Comparison of ENCODE assay signal across 8 cellular contexts in the genomic region with DNA sequence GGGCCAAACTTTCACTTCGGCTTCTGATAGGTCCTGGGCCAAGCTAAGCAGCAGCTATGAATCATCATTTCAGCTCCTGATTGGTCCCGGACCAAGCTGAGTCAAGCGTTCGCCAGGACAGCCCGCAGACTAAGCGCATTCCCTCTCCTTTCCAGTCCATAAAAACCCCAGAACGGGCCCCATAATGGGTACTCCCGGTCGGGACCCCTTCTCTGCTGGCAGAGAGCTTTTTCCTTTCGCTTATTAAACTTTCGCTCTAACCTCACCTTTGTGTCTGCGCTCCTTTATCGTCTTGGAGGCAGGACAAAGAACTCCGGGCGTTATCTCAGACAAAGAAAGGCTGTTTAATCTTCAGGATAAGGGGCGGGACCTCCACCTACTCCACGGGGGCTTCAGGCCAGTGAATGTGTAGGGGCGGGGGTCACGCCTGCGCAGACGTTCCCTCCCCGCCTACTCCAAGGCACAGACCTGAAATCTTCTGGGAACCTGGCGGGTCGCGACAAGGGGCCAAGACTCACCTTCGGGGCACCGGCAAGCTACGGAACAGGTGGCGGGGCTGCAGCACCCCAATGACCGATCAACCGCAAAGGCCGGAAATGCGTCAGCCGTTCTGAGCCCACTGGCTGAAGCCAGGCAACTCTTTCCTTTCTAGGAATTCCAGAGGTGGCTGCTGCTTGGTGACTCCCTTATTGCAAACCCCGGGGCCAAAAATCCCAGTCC. TPM values are rescaled to one million over a fixed set of nuclear protein-coding genes. Genes with fewer than 3 reads are reported as not detected.
DNase-seq lines count a peak whose midpoint lies in the region; ATAC-seq and TF ChIP-seq lines count a peak whose summit lies in the region.

A gene (minus strand): TSS at position 585 of the 720 bp plus-strand sequence. CDS start 6,465 bp downstream, outside the sequence.

- DNase-seq in COLO668 (lab: John Stamatoyannopoulos, UW; ENCODE audit: unreplicated experiment) = peak; percentile 73
- peak; percentile 90 to 100 (median 98) for DNase-seq in HUDEP-2 (lab: John Stamatoyannopoulos, UW; ENCODE audit: unreplicated experiment in 76 of 76)
- peak; percentile 99 for DNase-seq in OCI-M1 (lab: John Stamatoyannopoulos, UW)
- peak; percentile 77 to 81 for DNase-seq in activated T-cell treated with anti-CD3 and anti-CD28 coated beads, Interleukin-2, amount 50 U/mL, for 48 hours
- peak; percentile 99 for DNase-seq in esophagus muscularis mucosa (ENCODE audit: extremely low spot score)
- DNase-seq in stimulated activated CD8-positive, alpha-beta memory T cell treated with anti-CD3 and anti-CD28 coated beads, Interleukin-7, amount 100 ng/mL, for 1 hour (ENCODE audit: low read depth in 2 of 2) = peak; percentile 59 to 68

- under 1% methylated on average over 35 of the region's 35 CpGs for WGBS in esophagus muscularis mucosa

- H3K4me3 ChIP-seq in esophagus muscularis mucosa = peak within 1 kb of the TSS; percentile 70 to 72 (median 72)
- H3K4me3 ChIP-seq in mucosa of stomach (ENCODE audit: low read length) = peak within 1 kb of the TSS; percentile 98

- peak within 1 kb of the TSS; percentile 99 for H3K9ac ChIP-seq in mucosa of stomach (ENCODE audit: low read length)

- intact Hi-C loops in esophagus muscularis mucosa (cut with DNase I) = no loop called here

- TF ChIP-seq POLR2A in esophagus muscularis mucosa (IDR thresholded peaks at IDR 0.05; ENCODE audit: low read depth) = peak; percentile 71

- peak within 1 kb of the TSS; percentile 86 to 97 (median 96) for H3K27ac ChIP-seq in esophagus muscularis mucosa (replicated peaks in 1 of 4)

- H3K36me3 ChIP-seq in esophagus muscularis mucosa (no peaks in the 10 kb centered on the region), mucosa of stomach (ENCODE audit: control insufficient read depth, insufficient read depth, low read length) (no peaks in the 10 kb centered on the region)

- TF ChIP-seq EP300 in esophagus muscularis mucosa (IDR thresholded peaks at IDR 0.05) = no peak

- H3K4me1 ChIP-seq in esophagus muscularis mucosa (peaks cover 11 to 35% (median 26%) of the 10 kb centered on the region in 4 donors), mucosa of stomach (ENCODE audit: control insufficient read depth, insufficient read depth, low read length) (peaks cover 12% of the 10 kb centered on the region)

- TF ChIP-seq CTCF in esophagus muscularis mucosa (IDR thresholded peaks at IDR 0.05) = no peak

- peak; percentile 80 for ATAC-seq in GM21381 (IDR thresholded peaks at IDR 0.05; ENCODE audit: unreplicated experiment)

- H3K27me3 ChIP-seq in esophagus muscularis mucosa (no peaks in the 10 kb centered on the region), mucosa of stomach (ENCODE audit: control insufficient read depth, insufficient read depth, low read length) (no peaks in the 10 kb centered on the region)

- H3K9me3 ChIP-seq in esophagus muscularis mucosa (no peaks in the 10 kb centered on the region), mucosa of stomach (ENCODE audit: control insufficient read depth, low read length) (no peaks in the 10 kb centered on the region)

RNA-seq across cellular contexts. Expression of the gene that starts here (rescaled TPM):
- 10 to 100 TPM; 13.1 to 39.1 (median 24.1) TPM for total RNA-seq in esophagus muscularis mucosa

Comparison
In these comparisons a context has a peak if more than half of its experiments do, and no peak if none do; other contexts are left out.
1. Peak in every context shown above with its lines: DNase-seq, ATAC-seq, H3K4me3 ChIP-seq and H3K27ac ChIP-seq.